25 cellular contexts compared by ENCODE assay signal in genomic region chr19:21134934-21135366, GRCh38.
"Had no signal": no experiment of that assay in that cellular context is flagged by ENCODE, and none has a peak within 500 bp of the region (broad histone marks: within the 10 kb centered on the region; RNA-seq: fewer than 3 reads in every experiment).

No MANE protein-coding gene starts in this region.

- H3K9me3 ChIP-seq: breast epithelium, Peyer's patch, SJCRH30, SK-N-SH had no signal

- H3K4me1 ChIP-seq: breast epithelium, Peyer's patch, SJCRH30 had no signal

- ATAC-seq: activated CD8-positive, alpha-beta T cell treated with anti-CD3 and anti-CD28 coated beads for 36 hours; activated T-cell treated with anti-CD3 and anti-CD28 coated beads, Interleukin-2, amount 50 U/mL, for 72 hours; T-helper 17 cell had no signal

- H3K27ac ChIP-seq: breast epithelium, Peyer's patch, RWPE1, SJCRH30, VCaP had no signal

- H3K36me3 ChIP-seq: breast epithelium, Peyer's patch, SJCRH30 had no signal

- H3K27me3 ChIP-seq: breast epithelium, Peyer's patch, SJCRH30 had no signal

- DNase-seq: activated CD4-positive, CD25-positive, alpha-beta regulatory T cell; activated CD8-positive, alpha-beta memory T cell treated with anti-CD3 and anti-CD28 coated beads, Interleukin-2, amount 50 U/mL, for 4 hours; activated CD8-positive, alpha-beta T cell treated with anti-CD3 and anti-CD28 coated beads for 36 hours; activated gamma-delta T cell treated with Interleukin-2 at 50 U/mL for 16 hours; activated naive CD4-positive, alpha-beta T cell treated with anti-CD3 and anti-CD28 coated beads, Interleukin-2, amount 10 ng/mL, durations not matched to agents 7 days and 5 days; activated naive CD8-positive, alpha-beta T cell treated with anti-CD3 and anti-CD28 coated beads for 36 hours; activated T-cell treated with anti-CD3 and anti-CD28 coated beads, Interleukin-2, amount 50 U/mL, for 72 hours; anterior cingulate cortex; caudate nucleus; Karpas-422; NCI-H1048; NCI-H146; NCI-H187 treated with DMSO at 0.1 percent for 48 hours; NCI-H2081 treated with DMSO at 0.1 percent for 48 hours; NCI-H446; NCI-H524; Peyer's patch; Right ventricle myocardium superior; SJCRH30; SK-N-SH; T-helper 17 cell; T-helper 9 cell had no signal

- H3K9ac ChIP-seq: SK-N-SH had no signal

- H3K4me3 ChIP-seq: breast epithelium, Peyer's patch, SJCRH30 had no signal

- H3K4me2 ChIP-seq: SK-N-SH had no signal
